12 cellular contexts compared by ENCODE assay signal in the genomic region with DNA sequence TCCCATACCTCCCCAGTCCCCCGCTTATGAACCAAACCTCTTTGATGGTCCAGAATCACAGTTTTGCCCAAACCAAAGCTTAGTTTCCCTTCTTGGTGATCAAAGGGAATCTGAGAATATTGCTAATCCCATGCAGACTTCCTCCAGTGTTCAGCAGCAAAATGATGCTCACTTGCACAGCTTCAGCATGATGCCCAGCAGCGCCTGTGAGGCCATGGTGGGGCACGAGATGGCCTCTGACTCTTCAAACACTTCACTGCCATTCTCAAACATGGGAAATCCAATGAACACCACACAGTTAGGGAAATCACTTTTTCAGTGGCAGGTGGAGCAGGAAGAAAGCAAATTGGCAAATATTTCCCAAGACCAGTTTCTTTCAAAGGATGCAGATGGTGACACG. TPM values are rescaled to one million over a fixed set of nuclear protein-coding genes. Genes with fewer than 3 reads are reported as not detected.
DNase-seq lines count a peak whose midpoint lies in the region; ATAC-seq, FAIRE-seq and TF ChIP-seq lines count a peak whose summit lies in the region.
"Had no signal": no experiment of that assay in that cellular context is flagged by ENCODE, and none has a peak within 500 bp of the region (broad histone marks: within the 10 kb centered on the region; RNA-seq: fewer than 3 reads in every experiment).

No MANE protein-coding gene starts in this region.

- no peak overlapping the region for H2AK5ac ChIP-seq in IMR-90 (ENCODE audit: low read depth, low read length)

- H3K4me2 ChIP-seq in IMR-90 (ENCODE audit: low read depth, low read length), result peak overlapping the region; percentile 60

- H3K79me1 ChIP-seq in IMR-90 (ENCODE audit: low read depth in 1 of 2, low read length in 2 of 2), result peaks cover 25 to 53% of the 10 kb centered on the region in 2 experiments

- peak overlapping the region; percentile 40 for H3K27ac ChIP-seq in CD4-positive, alpha-beta memory T cell (ENCODE audit: low read depth, low read length)
- H3K27ac ChIP-seq in IMR-90 (ENCODE audit: insufficient read depth, low read length), result peak overlapping the region; percentile 29; the same call in 1 of the 2 replicates
- H3K27ac ChIP-seq in duodenal mucosa (ENCODE audit: low read depth, low read length), result no peak overlapping the region
- H3K27ac ChIP-seq in pancreas, result peak overlapping the region in 2 of 4 donors; percentile 99 to 100
- H3K27ac ChIP-seq: gastrocnemius medialis had no signal

- peaks cover 63 to 84% of the 10 kb centered on the region in 2 donors for H3K36me3 Mint-ChIP-seq in CD4-positive, alpha-beta memory T cell

- no TSS peak for BruUV-seq in IMR-90 (replicated peaks; lab: Mats Ljungman, UMichigan)

- ATAC-seq in IMR-90 (ENCODE audit: low read depth) (no peak), pancreas (no peak), HG02884 (IDR thresholded peaks at IDR 0.05; ENCODE audit: unreplicated experiment) (no peak)
- ATAC-seq: gastrocnemius medialis had no signal

- H2AK9ac ChIP-seq in IMR-90 (replicated peaks; ENCODE audit: low read depth, low read length, poor library complexity), result no peak overlapping the region

- POLR2A ChIA-PET in CD4-positive, alpha-beta memory T cell (lab: Charles Lee; ENCODE audit: partially characterized antibody), result interaction anchor here (2.4 to 8.2 kb wide), 2 partner anchors 11 to 24 kb away, joined by 10 to 213 read pairs; no protein-coding TSS in a partner anchor
- POLR2A ChIA-PET in IMR-90 (lab: Charles Lee; ENCODE audit: unreplicated experiment), result no interaction called here
- POLR2A ChIA-PET in GM10248 (lab: Yijun Ruan, JAX), result interaction anchor here (0.6 to 0.7 kb wide), 2 partner anchors 97 to 232 kb away, joined by 3 to 4 read pairs; no protein-coding TSS in a partner anchor

- no peaks in the 10 kb centered on the region for H3K27me3 Mint-ChIP-seq in CD4-positive, alpha-beta memory T cell

- no peak overlapping the region for H2BK120ac ChIP-seq in IMR-90 (ENCODE audit: low read depth, low read length)

- peaks cover 0 to 4% (median 0%) of the 10 kb centered on the region in 8 donors for H3K9me3 Mint-ChIP-seq in CD4-positive, alpha-beta memory T cell

- DNase-seq in CD4-positive, alpha-beta memory T cell, result no peak
- DNase-seq in IMR-90 (no peak), pancreas (no peak), NCI-H2227 (lab: John Stamatoyannopoulos, UW; ENCODE audit: unreplicated experiment) (no peak), GM10248 (ENCODE audit: extremely low spot score) (no peak)
- DNase-seq: central memory CD4-positive, alpha-beta T cell; gastrocnemius medialis; NCI-H1105 treated with DMSO at 0.1 percent for 48 hours; NCI-H774 had no signal

- no peak for TF ChIP-seq RAD21 in IMR-90 (IDR thresholded peaks at IDR 0.05; ENCODE audit: low read length)

- H2AFZ ChIP-seq in IMR-90 (replicated peaks; ENCODE audit: low read length, poor library complexity), result no peak overlapping the region

- in situ Hi-C loops in IMR-90 (cut with MboI; ENCODE audit: low sequenced_read_pairs), result no loop called here

- H3K4ac ChIP-seq in IMR-90 (ENCODE audit: low read depth, low read length), result no peak overlapping the region

- peaks cover 66% of the 10 kb centered on the region for H3K36me3 ChIP-seq in CD4-positive, alpha-beta memory T cell (ENCODE audit: insufficient read depth, low read length)
- H3K36me3 ChIP-seq in IMR-90 (ENCODE audit: control insufficient read depth, insufficient read depth, low read length) (peaks cover 53% of the 10 kb centered on the region), duodenal mucosa (ENCODE audit: control insufficient read depth in 1 of 2, insufficient read depth in 2 of 2, low read length in 2 of 2) (peaks cover 65% of the 10 kb centered on the region in 2 donors), pancreas (peaks cover 11 to 65% (median 45%) of the 10 kb centered on the region in 3 donors)

- peaks cover 73% of the 10 kb centered on the region for H4K20me1 ChIP-seq in IMR-90 (ENCODE audit: insufficient read depth, low read length)

- H4K91ac ChIP-seq in IMR-90 (ENCODE audit: insufficient read depth, low read depth, low read length), result no peak overlapping the region

- H3K4me3 ChIP-seq in CD4-positive, alpha-beta memory T cell (ENCODE audit: low read length in 2 of 2), result no peak overlapping the region
- H3K4me3 ChIP-seq in IMR-90 (ENCODE audit: insufficient read depth, low read depth, low read length), result peak overlapping the region; percentile 1; the same call in 1 of the 2 replicates
- peak overlapping the region; percentile 37 to 94 for H3K4me3 ChIP-seq in duodenal mucosa (ENCODE audit: low read depth in 1 of 2, low read length in 2 of 2)
- H3K4me3 ChIP-seq in pancreas, result peak overlapping the region in 3 of 4 donors; percentile 1 to 89 (median 3)
- H3K4me3 ChIP-seq: gastrocnemius medialis, prostate gland had no signal

- no peaks in the 10 kb centered on the region for H3K9me3 ChIP-seq in CD4-positive, alpha-beta memory T cell (ENCODE audit: control insufficient read depth in 1 of 2, low read length in 2 of 2)
- H3K9me3 ChIP-seq in IMR-90 (ENCODE audit: control insufficient read depth, insufficient read depth, low read length) (no peaks in the 10 kb centered on the region), duodenal mucosa (ENCODE audit: control insufficient read depth in 1 of 2, low read length in 2 of 2) (no peaks in the 10 kb centered on the region), pancreas (no peaks in the 10 kb centered on the region)
- H3K9me3 ChIP-seq: gastrocnemius medialis, prostate gland had no signal

- H3K27me3 ChIP-seq in CD4-positive, alpha-beta memory T cell (ENCODE audit: insufficient read depth, low read length), result no peaks in the 10 kb centered on the region
- no peaks in the 10 kb centered on the region for H3K27me3 ChIP-seq in IMR-90 (ENCODE audit: control insufficient read depth, insufficient read depth, low read length)
- H3K27me3 ChIP-seq in duodenal mucosa (ENCODE audit: control insufficient read depth in 1 of 2, insufficient read depth in 2 of 2, low read length in 2 of 2), result no peaks in the 10 kb centered on the region
- H3K27me3 ChIP-seq in pancreas, result no peaks in the 10 kb centered on the region
- H3K27me3 ChIP-seq: gastrocnemius medialis had no signal

- no peak overlapping the region for H2BK20ac ChIP-seq in IMR-90 (ENCODE audit: low read depth, low read length)

- CTCF ChIA-PET in CD4-positive, alpha-beta memory T cell (lab: Charles Lee; ENCODE audit: partially characterized antibody), result interaction anchor here (0.7 to 2.6 kb wide), 3 partner anchors 53 to 375 kb away, joined by 4 to 10 read pairs (median 9); no protein-coding TSS in a partner anchor
- CTCF ChIA-PET in IMR-90 (lab: Yijun Ruan, JAX) (no interaction called here), GM10248 (lab: Yijun Ruan, JAX) (interaction anchor here (0.6 to 1.9 kb wide), 2 partner anchors 371 to 375 kb away, joined by 3 to 6 read pairs; no protein-coding TSS in a partner anchor)

- dilution Hi-C loops in IMR-90 (cut with HindIII; ENCODE audit: low sequenced_read_pairs, unreplicated experiment), result no loop called here

- no peak overlapping the region for H2BK15ac ChIP-seq in IMR-90 (ENCODE audit: low read depth, low read length)

- no peak overlapping the region for H4K5ac ChIP-seq in IMR-90 (ENCODE audit: low read depth, low read length)

- peak overlapping the region; percentile 32; the same call in 1 of the 2 replicates for H3K9ac ChIP-seq in IMR-90 (ENCODE audit: low read depth, low read length)
- peak overlapping the region; percentile 0 to 96 for H3K9ac ChIP-seq in duodenal mucosa (ENCODE audit: low read depth in 1 of 2, low read length in 2 of 2)

- H3K56ac ChIP-seq in IMR-90 (ENCODE audit: extremely low read depth, insufficient read depth, low read length), result no peak overlapping the region

- H3K14ac ChIP-seq in IMR-90 (replicated peaks; ENCODE audit: low read depth, low read length), result peak overlapping the region; percentile 38

- no peak for FAIRE-seq in pancreas (lab: Jason Lieb, UNC)

- H2BK5ac ChIP-seq in IMR-90 (ENCODE audit: low read depth, low read length, poor library complexity, severe bottlenecking), result peak overlapping the region; percentile 58

- peaks cover 21% of the 10 kb centered on the region for H3K9me1 ChIP-seq in IMR-90 (ENCODE audit: insufficient read depth, low read length)

- H4K8ac ChIP-seq in IMR-90 (ENCODE audit: low read depth in 2 of 2, low read length in 2 of 2), result no peak overlapping the region; a peak in 1 of 4 replicates

- WGBS in IMR-90 (ENCODE audit: extremely low coverage in 2 of 2, insufficient read length in 1 of 2), 2 experiments, result 100% methylated on average over 1 of the region's 4 CpGs; no CpG with 5 or more reads in 1 of the 2 experiments
- WGBS in pancreas, 2 donors, result 76 to 77% methylated on average over 4 of the region's 4 CpGs

- no peak overlapping the region for H3K18ac ChIP-seq in IMR-90 (ENCODE audit: low read depth, low read length)

- no peak for TF ChIP-seq CTCF in IMR-90 (conservative IDR thresholded peaks at IDR 0.05; ENCODE audit: low read depth, low read length)
- TF ChIP-seq CTCF in pancreas (IDR thresholded peaks at IDR 0.05), result no peak
- no peak for TF ChIP-seq CTCF in GM10248 (IDR thresholded peaks at IDR 0.05; ENCODE audit: control extremely low read depth, extremely low read depth, low read depth, missing control alignments)

- H3K4me1 Mint-ChIP-seq in CD4-positive, alpha-beta memory T cell, result peaks cover 34 to 77% (median 56%) of the 10 kb centered on the region in 4 donors

- peak overlapping the region; percentile 11 to 99 (median 70) for H3K27ac Mint-ChIP-seq in CD4-positive, alpha-beta memory T cell

- peak overlapping the region; percentile 54; the same call in 1 of the 2 replicates for H3K23ac ChIP-seq in IMR-90 (ENCODE audit: low read depth, low read length)

- H3K4me3 Mint-ChIP-seq in CD4-positive, alpha-beta memory T cell, result peak overlapping the region in 4 of 8 donors; percentile 37 to 96 (median 48)

- peaks cover 54% of the 10 kb centered on the region for H3K4me1 ChIP-seq in CD4-positive, alpha-beta memory T cell (ENCODE audit: insufficient read depth, low read length)
- H3K4me1 ChIP-seq in IMR-90 (ENCODE audit: control insufficient read depth, insufficient read depth, low read length) (peaks cover 8% of the 10 kb centered on the region), duodenal mucosa (ENCODE audit: control insufficient read depth in 1 of 2, insufficient read depth in 2 of 2, low read length in 2 of 2) (peaks cover 35% of the 10 kb centered on the region in 2 donors), pancreas (peaks cover 29 to 46% (median 46%) of the 10 kb centered on the region in 3 donors)

- TF ChIP-seq POLR2A in IMR-90 (IDR thresholded peaks at IDR 0.05; ENCODE audit: low read depth, low read length), result no peak

- intact Hi-C loops in CD4-positive, alpha-beta memory T cell (cut with micrococcal nuclease), result loop anchor here (5.0 kb wide), 1 partner anchor 204 kb away; no protein-coding TSS in a partner anchor
- intact Hi-C loops in IMR-90 (cut with micrococcal nuclease) (loop anchor here (5.0 kb wide), 1 partner anchor 41 kb away; no protein-coding TSS in a partner anchor), pancreas (cut with DNase I) (loop anchor here in 1 of 3 donors (10.0 kb wide), 1 partner anchor 331 kb away; no protein-coding TSS in a partner anchor)

RNA-seq across cellular contexts. Expression of a gene that starts 4.2 kb away (rescaled TPM):
- total RNA-seq in CD4-positive, alpha-beta memory T cell, result 10 to 100 TPM; 75.9 to 79.5 TPM
- polyA plus RNA-seq in CD4-positive, alpha-beta memory T cell, result 10 to 100 TPM in 1 of 2 donors, 1 to 10 TPM in 1; 7.3 to 13.2 TPM
- 35.0 and 43.0 TPM in 2 replicates for total RNA-seq in IMR-90 (2012; rRNA removed)
- polyA plus RNA-seq in IMR-90 (2012; rRNA removed), result 40.9 and 56.2 TPM in 2 replicates
- 42.6 and 52.3 TPM in 2 replicates for polyA plus RNA-seq in IMR-90 (2012; cell fraction: cytosol; rRNA removed)
- polyA plus RNA-seq in IMR-90 (2012; cell fraction: nucleus; rRNA removed; ENCODE audit: low replicate concordance), result 482 and 691 TPM in 2 replicates
- total RNA-seq in pancreas, result 10 to 100 TPM; 20.4 to 90.7 (median 31.2) TPM
- 10 to 100 TPM; 16.5 to 24.4 TPM for polyA plus RNA-seq in pancreas

Comparison
In these comparisons a context has a peak if more than half of its experiments do, and no peak if none do; other contexts are left out.
1. H3K4me3 ChIP-seq: peak in IMR-90 (single experiment), duodenal mucosa (2 of 2) and pancreas (3 of 4); none in CD4-positive, alpha-beta memory T cell (0 of 2).